ENCODE assay signal across 32 cellular contexts in genomic region chr2:47598476-47598875, GRCh38. TPM values are rescaled to one million over a fixed set of nuclear protein-coding genes. Genes with fewer than 3 reads are reported as not detected.
"Had no signal": no experiment of that assay in that cellular context is flagged by ENCODE, and none has a peak within 500 bp of the region (broad histone marks: within the 10 kb centered on the region; RNA-seq: fewer than 3 reads in every experiment).

No MANE protein-coding gene starts in this region.

- H3K4me2 ChIP-seq: neural progenitor cell had no signal

- H3K4me1 ChIP-seq: colonic mucosa, esophagus muscularis mucosa, heart right ventricle, lower lobe of right lung, psoas muscle, sigmoid colon, spleen, testis, tibial artery, upper lobe of left lung had no signal

- H3K27ac ChIP-seq: colonic mucosa, esophagus muscularis mucosa, heart right ventricle, lower lobe of right lung, neural progenitor cell, psoas muscle, sigmoid colon, skin epidermis, spleen, testis, tibial artery, upper lobe of left lung had no signal

- H3K27me3 ChIP-seq: colonic mucosa, esophagus muscularis mucosa, heart right ventricle, neural progenitor cell, sigmoid colon, spleen, testis, tibial artery, upper lobe of left lung had no signal

- H3K36me3 ChIP-seq: colonic mucosa, esophagus muscularis mucosa, heart right ventricle, lower lobe of right lung, neural progenitor cell, sigmoid colon, spleen, tibial artery, upper lobe of left lung had no signal

- H3K9ac ChIP-seq: neural progenitor cell had no signal

- DNase-seq: colonic mucosa; effector CD8-positive, alpha-beta T cell; endodermal cell; foreskin melanocyte; glutamatergic neuron; heart right ventricle; hippocampal formation; immature natural killer cell; islet precursor cell; kidney glomerular epithelial cell; left colon; left ventricle myocardium superior; lower lobe of right lung; naive thymus-derived CD4-positive, alpha-beta T cell; nucleus accumbens; psoas muscle; right cardiac atrium; sigmoid colon; spleen; stimulated activated CD4-positive, alpha-beta T cell treated with anti-CD3 and anti-CD28 coated beads, Interleukin-4, amount 100 ng/mL, for 4 hours; stimulated activated naive CD8-positive, alpha-beta T cell treated with anti-CD3 and anti-CD28 coated beads, Interleukin-15, Interleukin-2, amounts not matched to agents 100 U/mL and 50 U/mL, for 24 hours; substantia nigra; testis; tibial artery; upper lobe of left lung had no signal

- ATAC-seq: heart right ventricle; left colon; left ventricle myocardium superior; lower lobe of right lung; naive thymus-derived CD4-positive, alpha-beta T cell; psoas muscle; right cardiac atrium; stimulated activated naive CD8-positive, alpha-beta T cell treated with anti-CD3 and anti-CD28 coated beads, Interleukin-15, Interleukin-2, amounts not matched to agents 100 U/mL and 50 U/mL, for 24 hours had no signal

- H2AFZ ChIP-seq: neural progenitor cell had no signal

- H3K4me3 ChIP-seq: colonic mucosa, esophagus muscularis mucosa, heart right ventricle, lower lobe of right lung, neural progenitor cell, psoas muscle, sigmoid colon, skin epidermis, spleen, testis, tibial artery, upper lobe of left lung had no signal

- H3K9me3 ChIP-seq: colonic mucosa, esophagus muscularis mucosa, heart right ventricle, lower lobe of right lung, psoas muscle, sigmoid colon, spleen, testis, tibial artery, upper lobe of left lung had no signal

RNA-seq across cellular contexts. Expression of gene KCNK12, which starts 27.7 kb away (rescaled TPM):
- total RNA-seq: chondrocyte, endothelial cell of umbilical vein, lower lobe of right lung, mesenteric fat pad, osteocyte, psoas muscle, right cardiac atrium had no signal
- polyA plus RNA-seq: endothelial cell of umbilical vein had no signal
